In genomic region chr7:30331338-30331737, GRCh38 we compare ENCODE assay signal across 12 cellular contexts. TPM values are rescaled to one million over a fixed set of nuclear protein-coding genes. Genes with fewer than 3 reads are reported as not detected.
DNase-seq lines count a peak whose midpoint lies in the region; ATAC-seq, FAIRE-seq and TF ChIP-seq lines count a peak whose summit lies in the region.
"Had no signal": no experiment of that assay in that cellular context is flagged by ENCODE, and none has a peak within 500 bp of the region (broad histone marks: within the 10 kb centered on the region; RNA-seq: fewer than 3 reads in every experiment).

No MANE protein-coding gene starts in this region.

- POLR2A ChIA-PET in CD4-positive, alpha-beta memory T cell (lab: Charles Lee; ENCODE audit: partially characterized antibody) = interaction anchor here (0.6 to 8.4 kb wide), 7 partner anchors 10 to 51 kb away, joined by 3 to 77 read pairs (median 6); no protein-coding TSS in a partner anchor
- POLR2A ChIA-PET in WTC11 (lab: Charles Lee) = no interaction called here

- H3K4me3 ChIP-seq in CD4-positive, alpha-beta memory T cell (ENCODE audit: low read length in 2 of 2) = no peak overlapping the region
- H3K4me3 ChIP-seq: sigmoid colon, testis had no signal

- no peaks in the 10 kb centered on the region for H3K27me3 Mint-ChIP-seq in CD4-positive, alpha-beta memory T cell
- H3K27me3 Mint-ChIP-seq in HFFc6 (ENCODE audit: insufficient read depth) (no peaks in the 10 kb centered on the region; the same call in 1 of the 2 replicates), WTC11 (ENCODE audit: low read depth) (no peaks in the 10 kb centered on the region)
- H3K27me3 Mint-ChIP-seq: activated naive CD8-positive, alpha-beta T cell had no signal

- DNase-seq in CD4-positive, alpha-beta memory T cell = peak in 1 of 5 donors; percentile 43
- peak; percentile 17 for DNase-seq in HFFc6
- no peak for DNase-seq in WTC11 (ENCODE audit: low spot score)
- peak; percentile 16 for DNase-seq in fibroblast of the conjunctiva (ENCODE audit: low read depth)
- no peak for DNase-seq in activated CD4-positive, CD25-positive, alpha-beta regulatory T cell treated with anti-CD3 and anti-CD28 coated beads, Interleukin-2, amount 50 U/mL, for 72 hours
- DNase-seq in GM12892 (ENCODE audit: insufficient read length) = no peak
- DNase-seq: GOT3, NCI-H1417 treated with DMSO at 0.1 percent for 48 hours, sigmoid colon, testis had no signal

- H3K27me3 ChIP-seq in CD4-positive, alpha-beta memory T cell (ENCODE audit: insufficient read depth, low read length) = no peaks in the 10 kb centered on the region
- H3K27me3 ChIP-seq: sigmoid colon, testis had no signal

- no peak for FAIRE-seq in GM12892 (lab: Jason Lieb, UNC)

- ATAC-seq in WTC11 (no peak), HG03565 (IDR thresholded peaks at IDR 0.05; ENCODE audit: unreplicated experiment) (no peak)

- peak overlapping the region; percentile 30 for H3K27ac ChIP-seq in CD4-positive, alpha-beta memory T cell (ENCODE audit: low read depth, low read length)
- H3K27ac ChIP-seq: sigmoid colon, testis had no signal

- H3K4me1 Mint-ChIP-seq in CD4-positive, alpha-beta memory T cell = peaks cover 54 to 79% (median 66%) of the 10 kb centered on the region in 4 donors
- H3K4me1 Mint-ChIP-seq in HFFc6 (ENCODE audit: low read depth) = peaks cover 26% of the 10 kb centered on the region
- peaks cover 20% of the 10 kb centered on the region for H3K4me1 Mint-ChIP-seq in WTC11

- H3K27ac Mint-ChIP-seq in CD4-positive, alpha-beta memory T cell = peak overlapping the region; percentile 8 to 90 (median 79)
- H3K27ac Mint-ChIP-seq in HFFc6 (no peak overlapping the region), WTC11 (peak overlapping the region; percentile 4; the same call in 1 of the 2 replicates)

- intact Hi-C loops in CD4-positive, alpha-beta memory T cell (cut with micrococcal nuclease) = loop anchor here (2.0 kb wide), 1 partner anchor 17 kb away; no protein-coding TSS in a partner anchor

- H3K4me3 Mint-ChIP-seq in CD4-positive, alpha-beta memory T cell = peak overlapping the region in 4 of 8 donors; percentile 1 to 82 (median 28)
- H3K4me3 Mint-ChIP-seq in HFFc6 (no peak overlapping the region), WTC11 (no peak overlapping the region)

- peaks cover 0 to 2% (median 0%) of the 10 kb centered on the region in 8 donors for H3K9me3 Mint-ChIP-seq in CD4-positive, alpha-beta memory T cell
- H3K9me3 Mint-ChIP-seq in HFFc6 (no peaks in the 10 kb centered on the region), WTC11 (peaks cover 11% of the 10 kb centered on the region)

- peaks cover 3 to 12% of the 10 kb centered on the region in 2 donors for H3K36me3 Mint-ChIP-seq in CD4-positive, alpha-beta memory T cell
- H3K36me3 Mint-ChIP-seq in HFFc6 (ENCODE audit: low read depth) (no peaks in the 10 kb centered on the region), WTC11 (peaks cover 1% of the 10 kb centered on the region)

- no peaks in the 10 kb centered on the region for H3K36me3 ChIP-seq in CD4-positive, alpha-beta memory T cell (ENCODE audit: insufficient read depth, low read length)
- H3K36me3 ChIP-seq: sigmoid colon had no signal

- no peak for TF ChIP-seq POLR2A in GM12892 (IDR thresholded peaks at IDR 0.05; ENCODE audit: low read depth, low read length)

- no peak for TF ChIP-seq CTCF in HFFc6 (IDR thresholded peaks at IDR 0.05)
- no peak for TF ChIP-seq CTCF in WTC11 (IDR thresholded peaks at IDR 0.05)

- H3K9me3 ChIP-seq in CD4-positive, alpha-beta memory T cell (ENCODE audit: control insufficient read depth in 1 of 2, low read length in 2 of 2) = no peaks in the 10 kb centered on the region
- H3K9me3 ChIP-seq: sigmoid colon, testis had no signal

- peaks cover 63% of the 10 kb centered on the region for H3K4me1 ChIP-seq in CD4-positive, alpha-beta memory T cell (ENCODE audit: insufficient read depth, low read length)
- H3K4me1 ChIP-seq: testis had no signal

- CTCF ChIA-PET in CD4-positive, alpha-beta memory T cell (lab: Charles Lee; ENCODE audit: partially characterized antibody) = interaction anchor here (0.9 to 3.1 kb wide), 5 partner anchors 9 to 21 kb away, joined by 3 to 12 read pairs (median 8); no protein-coding TSS in a partner anchor
- CTCF ChIA-PET in WTC11 (lab: Charles Lee) = no interaction called here

TF ChIP-seq in WTC11, 78 proteins besides CTCF, POLR2A, EP300 and RAD21:
- TF ChIP-seq ZNF219 (CRISPR knock-in tag; IDR thresholded peaks at IDR 0.05; ENCODE audit: borderline replicate concordance) (no peak), ZBTB21 (CRISPR knock-in tag; IDR thresholded peaks at IDR 0.05; ENCODE audit: borderline replicate concordance) (no peak), IRF1 (CRISPR knock-in tag; IDR thresholded peaks at IDR 0.05) (no peak), NR3C1 (CRISPR knock-in tag; conservative IDR thresholded peaks at IDR 0.05; ENCODE audit: low read depth) (no peak), HMGA2 (CRISPR knock-in tag; IDR thresholded peaks at IDR 0.05) (no peak), CREB1 (CRISPR knock-in tag; IDR thresholded peaks at IDR 0.05) (no peak)

RNA-seq across cellular contexts. Expression of gene ZNRF2, which starts 46.9 kb away (rescaled TPM):
- 10 to 100 TPM; 37.3 to 39.4 TPM for total RNA-seq in CD4-positive, alpha-beta memory T cell
- polyA plus RNA-seq in CD4-positive, alpha-beta memory T cell = 1 to 10 TPM in 1 of 2 donors, under 1 TPM in 1; 0.59 to 3.5 TPM
- 1 to 10 TPM; 2.3 to 3.1 (median 2.7) TPM for total RNA-seq in HFFc6 (2021; fragmentation: NEBNext Ultra II Directional; extraction: Animal tissue kit (Norgen Biotek cat#: 25700))
- 16.8 to 18.2 TPM (median 17.8 TPM) in 3 replicates for total RNA-seq in WTC11 (2021)
- 7.7 TPM for polyA plus RNA-seq in GM12892 (2012; ENCODE audit: missing spikeins)

Comparison
In these comparisons a context has a peak if more than half of its experiments do, and no peak if none do; other contexts are left out.
1. DNase-seq: peak in HFFc6 (single experiment) and fibroblast of the conjunctiva (single experiment); none in WTC11 (single experiment), activated CD4-positive, CD25-positive, alpha-beta regulatory T cell treated with anti-CD3 and anti-CD28 coated beads, Interleukin-2, amount 50 U/mL, for 72 hours (single experiment) and GM12892 (single experiment).